3 cellular contexts compared by ENCODE assay signal in the genomic region with DNA sequence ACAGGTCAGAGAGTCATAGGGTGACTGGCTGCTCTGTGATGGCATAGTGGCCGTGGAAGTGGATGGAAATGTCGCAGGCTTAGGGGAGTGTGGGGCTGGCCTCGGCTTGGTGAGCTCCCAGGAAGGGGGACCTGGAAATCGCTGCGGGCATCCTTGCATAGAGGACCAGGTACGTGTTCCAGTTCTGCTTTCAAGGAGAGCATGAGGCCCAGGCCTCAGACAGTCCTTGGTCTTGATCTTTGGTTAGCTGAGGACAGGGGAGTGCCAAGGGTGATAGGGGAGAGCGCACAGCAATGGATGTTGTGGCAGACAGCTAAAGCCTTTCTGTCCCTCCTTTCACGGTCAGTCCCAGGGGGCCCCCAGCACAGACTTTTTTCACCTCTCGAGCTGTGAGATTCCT.
TF ChIP-seq lines count a peak whose summit lies in the region.

No MANE protein-coding gene starts in this region.

TF ChIP-seq in liver, 16 proteins besides CTCF, POLR2A, EP300 and RAD21:
- TF ChIP-seq RXRA (IDR thresholded peaks at IDR 0.05) = no peak
- no peak for TF ChIP-seq FOXA1 (IDR thresholded peaks at IDR 0.05)
- TF ChIP-seq TAF1 (conservative IDR thresholded peaks at IDR 0.05) = no peak
- TF ChIP-seq, protein P1, sequence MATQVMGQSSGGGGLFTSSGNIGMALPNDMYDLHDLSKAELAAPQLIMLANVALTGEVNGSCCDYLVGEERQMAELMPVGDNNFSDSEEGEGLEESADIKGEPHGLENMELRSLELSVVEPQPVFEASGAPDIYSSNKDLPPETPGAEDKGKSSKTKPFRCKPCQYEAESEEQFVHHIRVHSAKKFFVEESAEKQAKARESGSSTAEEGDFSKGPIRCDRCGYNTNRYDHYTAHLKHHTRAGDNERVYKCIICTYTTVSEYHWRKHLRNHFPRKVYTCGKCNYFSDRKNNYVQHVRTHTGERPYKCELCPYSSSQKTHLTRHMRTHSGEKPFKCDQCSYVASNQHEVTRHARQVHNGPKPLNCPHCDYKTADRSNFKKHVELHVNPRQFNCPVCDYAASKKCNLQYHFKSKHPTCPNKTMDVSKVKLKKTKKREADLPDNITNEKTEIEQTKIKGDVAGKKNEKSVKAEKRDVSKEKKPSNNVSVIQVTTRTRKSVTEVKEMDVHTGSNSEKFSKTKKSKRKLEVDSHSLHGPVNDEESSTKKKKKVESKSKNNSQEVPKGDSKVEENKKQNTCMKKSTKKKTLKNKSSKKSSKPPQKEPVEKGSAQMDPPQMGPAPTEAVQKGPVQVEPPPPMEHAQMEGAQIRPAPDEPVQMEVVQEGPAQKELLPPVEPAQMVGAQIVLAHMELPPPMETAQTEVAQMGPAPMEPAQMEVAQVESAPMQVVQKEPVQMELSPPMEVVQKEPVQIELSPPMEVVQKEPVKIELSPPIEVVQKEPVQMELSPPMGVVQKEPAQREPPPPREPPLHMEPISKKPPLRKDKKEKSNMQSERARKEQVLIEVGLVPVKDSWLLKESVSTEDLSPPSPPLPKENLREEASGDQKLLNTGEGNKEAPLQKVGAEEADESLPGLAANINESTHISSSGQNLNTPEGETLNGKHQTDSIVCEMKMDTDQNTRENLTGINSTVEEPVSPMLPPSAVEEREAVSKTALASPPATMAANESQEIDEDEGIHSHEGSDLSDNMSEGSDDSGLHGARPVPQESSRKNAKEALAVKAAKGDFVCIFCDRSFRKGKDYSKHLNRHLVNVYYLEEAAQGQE (IDR thresholded peaks at IDR 0.05) = no peak
- no peak for TF ChIP-seq NR2F2 (IDR thresholded peaks at IDR 0.05)
- TF ChIP-seq EGR1 (IDR thresholded peaks at IDR 0.05; ENCODE audit: low read depth in 2 of 2) = no peak
- no peak for TF ChIP-seq MAX (IDR thresholded peaks at IDR 0.05)
- TF ChIP-seq JUND (IDR thresholded peaks at IDR 0.05) = no peak
- TF ChIP-seq HNF4G (IDR thresholded peaks at IDR 0.05) = no peak
- TF ChIP-seq FOXA2 (IDR thresholded peaks at IDR 0.05) = no peak
- no peak for TF ChIP-seq GABPA (IDR thresholded peaks at IDR 0.05 in 1 of 2, conservative IDR thresholded peaks at IDR 0.05 in 1 of 2)
- no peak for TF ChIP-seq HNF4A (conservative IDR thresholded peaks at IDR 0.05)
- TF ChIP-seq YY1 (IDR thresholded peaks at IDR 0.05) = no peak
- no peak for TF ChIP-seq ZBTB33 (IDR thresholded peaks at IDR 0.05)

TF ChIP-seq in HepG2, 621 proteins besides CTCF, POLR2A, EP300 and RAD21:
- TF ChIP-seq ZNF260 (CRISPR knock-in tag; IDR thresholded peaks at IDR 0.05; ENCODE audit: borderline replicate concordance, low read depth) (no peak), DNMT3B (CRISPR knock-in tag; conservative IDR thresholded peaks at IDR 0.05) (no peak), ZNF205 (CRISPR knock-in tag; IDR thresholded peaks at IDR 0.05) (no peak), PREB (CRISPR knock-in tag; IDR thresholded peaks at IDR 0.05) (no peak), ZNF367 (CRISPR knock-in tag; IDR thresholded peaks at IDR 0.05; ENCODE audit: borderline replicate concordance) (no peak), CHCHD3 (CRISPR knock-in tag; IDR thresholded peaks at IDR 0.05) (no peak)
- TF ChIP-seq, protein P2, sequence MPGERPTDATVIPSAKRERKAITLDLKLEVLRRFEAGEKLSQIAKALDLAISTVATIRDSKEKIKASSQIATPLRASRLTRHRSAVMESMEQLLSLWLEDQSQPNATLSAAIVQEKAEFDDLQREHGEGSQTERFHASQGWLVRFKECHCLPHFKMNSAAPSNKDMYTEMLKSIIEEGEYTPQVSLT (CRISPR knock-in tag; IDR thresholded peaks at IDR 0.05; ENCODE audit: borderline replicate concordance, low read depth) = no peak
TF ChIP-seq in HepG2: peak in this region for 0.

TF ChIP-seq in endothelial cell of umbilical vein, 7 proteins besides CTCF, POLR2A, EP300 and RAD21 (continued from another document):
- no peak for TF ChIP-seq POLR2AphosphoS5 (IDR thresholded peaks at IDR 0.05; ENCODE audit: insufficient read depth, low read depth, low read length)
- TF ChIP-seq JUN (IDR thresholded peaks at IDR 0.05; ENCODE audit: borderline replicate concordance, insufficient read depth, insufficient read length, low read depth) = no peak
- TF ChIP-seq FOS (IDR thresholded peaks at IDR 0.05; ENCODE audit: borderline replicate concordance, insufficient read depth, low read length) = no peak
- no peak for TF ChIP-seq MYC (IDR thresholded peaks at IDR 0.05; ENCODE audit: low read depth, low read length)
- TF ChIP-seq MAX (IDR thresholded peaks at IDR 0.05; ENCODE audit: insufficient read depth, insufficient read length) = no peak
- no peak for TF ChIP-seq EZH2 (IDR thresholded peaks at IDR 0.05; ENCODE audit: borderline replicate concordance, low read depth, low read length, severe bottlenecking)
